Comparison of ENCODE assay signal across 8 cellular contexts in genomic region chr3:143831208-143831607, GRCh38. TPM values are rescaled to one million over a fixed set of nuclear protein-coding genes. Genes with fewer than 3 reads are reported as not detected.
DNase-seq lines count a peak whose midpoint lies in the region; ATAC-seq and TF ChIP-seq lines count a peak whose summit lies in the region.

No MANE protein-coding gene starts in this region.

- TF ChIP-seq EP300 in transverse colon (IDR thresholded peaks at IDR 0.05; ENCODE audit: low read depth): no peak

- TF ChIP-seq CTCF in heart left ventricle (IDR thresholded peaks at IDR 0.05): no peak
- no peak for TF ChIP-seq CTCF in epithelial cell of esophagus (IDR thresholded peaks at IDR 0.05; ENCODE audit: insufficient read depth, low read depth, low read length, missing control alignments)
- TF ChIP-seq CTCF in transverse colon (IDR thresholded peaks at IDR 0.05): no peak

- peaks cover 0 to 47% (median 3%) of the 10 kb centered on the region in 12 donors for H3K4me1 ChIP-seq in heart left ventricle
- H3K4me1 ChIP-seq in transverse colon: peaks cover 0 to 17% (median 0%) of the 10 kb centered on the region in 4 donors

- in situ Hi-C loops in transverse colon (cut with MboI; ENCODE audit: low pct_ligation_motif_present in 1 of 4, low pct_unique_long_range_greater_than_20kb in 1 of 4, low sequenced_read_pairs in 3 of 4): no loop called here

- H3K36me3 ChIP-seq in heart left ventricle: peaks cover 0 to 3% (median 0%) of the 10 kb centered on the region in 9 donors
- H3K36me3 ChIP-seq in transverse colon: no peaks in the 10 kb centered on the region

- WGBS in heart left ventricle, 4 donors: 9 to 32% (median 19%) methylated on average over 2 of the region's 2 CpGs
- WGBS in transverse colon (ENCODE audit: low coverage in 1 of 2), 2 donors: 14 to 29% methylated on average over 2 of the region's 2 CpGs

- TF ChIP-seq POLR2A in heart left ventricle (IDR thresholded peaks at IDR 0.05): no peak
- TF ChIP-seq POLR2A in transverse colon (IDR thresholded peaks at IDR 0.05): no peak

- no peaks in the 10 kb centered on the region for H3K27me3 ChIP-seq in heart left ventricle
- H3K27me3 ChIP-seq in transverse colon: no peaks in the 10 kb centered on the region

- H3K9me3 ChIP-seq in heart left ventricle: no peaks in the 10 kb centered on the region
- no peaks in the 10 kb centered on the region for H3K9me3 ChIP-seq in transverse colon

- DNase-seq in heart left ventricle (no peak), cardiac septum (ENCODE audit: low spot score) (no peak), epithelial cell of esophagus (ENCODE audit: low read depth) (peak; percentile 55), transverse colon (no peak), NCI-H2107 (lab: John Stamatoyannopoulos, UW) (no peak), GF-D8 (lab: John Stamatoyannopoulos, UW) (no peak), NCI-H748 (lab: John Stamatoyannopoulos, UW; ENCODE audit: unreplicated experiment) (no peak)

- peak overlapping the region in 7 of 12 donors; percentile 0 to 64 (median 31) for H3K27ac ChIP-seq in heart left ventricle
- peak overlapping the region; percentile 21 to 47 (median 32) for H3K27ac ChIP-seq in transverse colon

- intact Hi-C loops in heart left ventricle (cut with DNase I) (no loop called here), cardiac septum (cut with DNase I) (no loop called here), transverse colon (cut with DNase I; ENCODE audit: low total_unique reads) (no loop called here)

- ATAC-seq in heart left ventricle (peak in 1 of 4 donors; percentile 16), HG03457 (IDR thresholded peaks at IDR 0.05; ENCODE audit: unreplicated experiment) (peak; percentile 36)

- H3K4me3 ChIP-seq in heart left ventricle: no peak overlapping the region
- H3K4me3 ChIP-seq in epithelial cell of esophagus (ENCODE audit: low read length): no peak overlapping the region
- no peak overlapping the region for H3K4me3 ChIP-seq in transverse colon

RNA-seq across cellular contexts. Expression of gene SLC9A9, which starts 17.1 kb away (rescaled TPM):
- total RNA-seq in heart left ventricle: 10 to 100 TPM in 2 of 9 donors, 1 to 10 TPM in 7; 2.2 to 17.5 (median 3.5) TPM
- polyA plus RNA-seq in heart left ventricle: 1 to 10 TPM in 1 of 2 donors, under 1 TPM in 1; 0.76 to 1.1 TPM
- 3.6 TPM for total RNA-seq in cardiac septum
- total RNA-seq in transverse colon: 10 to 100 TPM in 2 of 4 donors, 1 to 10 TPM in 2; 1.1 to 15.9 (median 9.7) TPM
